In genomic region chr11:3840870-3841425, GRCh38 we compare ENCODE assay signal across 8 cellular contexts.
A peak's percentile ranks its signal among the peaks of the same experiment; 100 is the strongest.
DNase-seq lines count a peak whose midpoint lies in the region; ATAC-seq, FAIRE-seq and TF ChIP-seq lines count a peak whose summit lies in the region.

Gene RHOG (minus strand): TSS chr11:3840959. CDS start chr11:3828138, 12,821 bp downstream.

- ATAC-seq in GM21423 (IDR thresholded peaks at IDR 0.05; ENCODE audit: unreplicated experiment): peak; percentile 32

- no peak for FAIRE-seq in HTR-8/SVneo (lab: Jason Lieb, UNC)

- peak within 1 kb of the TSS; percentile 81 for H3K4me3 ChIP-seq in astrocyte of the spinal cord (ENCODE audit: low read depth, low read length)
- peak within 1 kb of the TSS; percentile 74 for H3K4me3 ChIP-seq in retinal pigment epithelial cell (ENCODE audit: low read length)

- TF ChIP-seq CTCF in astrocyte of the spinal cord (IDR thresholded peaks at IDR 0.05; ENCODE audit: low read depth, low read length): no peak
- no peak for TF ChIP-seq CTCF in retinal pigment epithelial cell (conservative IDR thresholded peaks at IDR 0.05; ENCODE audit: low read depth, low read length)

- DNase-seq in GM04503 (ENCODE audit: low read depth) (peak; percentile 49), HTR-8/SVneo (ENCODE audit: insufficient read length, low spot score) (peak; percentile 75), SIG-M5 treated with dmso at 0.1 percent for 504 hours (lab: John Stamatoyannopoulos, UW; ENCODE audit: unreplicated experiment) (peak; percentile 87), astrocyte of the spinal cord (ENCODE audit: low read depth, low spot score) (peak; percentile 83), hippocampal formation (lab: John Stamatoyannopoulos, UW) (peak; percentile 61 to 80), retinal pigment epithelial cell (ENCODE audit: low read depth) (no peak), KBM-7 (no peak)

- in situ Hi-C loops in astrocyte of the spinal cord (cut with HindIII; ENCODE audit: low sequenced_read_pairs) (no loop called here), KBM-7 (cut with MboI; ENCODE audit: low pct_unique_long_range_greater_than_20kb, low sequenced_read_pairs) (no loop called here)

Comparison
In these comparisons a context has a peak if more than half of its experiments do, and no peak if none do; other contexts are left out.
1. DNase-seq: peak in GM04503 (single experiment), HTR-8/SVneo (single experiment), SIG-M5 treated with dmso at 0.1 percent for 504 hours (single experiment), astrocyte of the spinal cord (single experiment) and hippocampal formation (2 of 2); none in retinal pigment epithelial cell (single experiment) and KBM-7 (single experiment).